2 cellular contexts compared by ENCODE assay signal in the genomic region with DNA sequence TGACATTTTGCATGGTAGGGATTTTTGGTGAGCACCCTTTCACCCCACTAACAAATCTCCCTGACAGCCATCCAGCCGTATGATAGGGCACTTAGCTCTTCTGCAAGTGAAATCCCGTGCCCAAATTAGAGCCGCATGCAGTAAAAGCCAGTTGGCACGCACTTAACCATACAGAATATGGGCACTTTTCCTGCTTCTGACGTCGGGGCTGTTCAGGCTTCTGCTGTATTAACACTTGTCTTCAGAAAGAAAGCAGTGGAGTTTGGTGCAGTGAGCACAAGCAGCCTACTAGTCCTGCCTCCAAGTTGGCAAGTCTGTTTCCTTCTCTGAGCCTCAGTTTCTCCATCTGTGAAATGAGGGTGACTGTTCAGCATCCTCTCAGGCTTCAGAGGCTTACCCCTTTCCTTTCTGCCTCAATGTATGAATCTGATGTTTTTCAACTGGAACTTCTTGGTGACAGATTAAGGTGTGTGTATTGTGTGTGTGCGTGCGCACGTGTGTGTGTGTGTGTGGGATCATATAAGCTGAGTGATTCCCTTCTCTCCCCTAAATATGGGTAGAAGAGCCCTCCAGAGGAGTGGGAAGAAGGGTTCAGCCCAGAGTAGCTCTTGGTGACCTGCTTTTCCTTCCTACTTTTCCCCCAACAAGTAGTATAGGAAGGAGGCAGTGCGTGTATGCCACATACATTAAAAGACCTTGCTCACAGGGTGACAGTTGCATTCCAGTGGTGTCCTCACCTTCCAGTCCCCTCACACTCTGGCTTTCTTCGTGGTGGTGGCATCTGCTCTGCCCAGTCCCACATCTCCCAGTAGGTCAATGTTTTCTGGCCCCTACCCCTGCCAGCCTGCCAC.
TF ChIP-seq lines count a peak whose summit lies in the region.

No MANE protein-coding gene starts in this region.

TF ChIP-seq in GM23338, 12 proteins besides CTCF, POLR2A, EP300 and RAD21 (continues in another document):
- TF ChIP-seq ZNF114 (CRISPR knock-in tag; IDR thresholded peaks at IDR 0.05) = no peak
- no peak for TF ChIP-seq EZH2 (IDR thresholded peaks at IDR 0.05; ENCODE audit: low read depth, unreplicated experiment)
- no peak for TF ChIP-seq JUNB (IDR thresholded peaks at IDR 0.05; ENCODE audit: unreplicated experiment)
- no peak for TF ChIP-seq ETS1 (IDR thresholded peaks at IDR 0.05)
- TF ChIP-seq EZH2phosphoT487 (IDR thresholded peaks at IDR 0.05; ENCODE audit: unreplicated experiment) = no peak
- no peak for TF ChIP-seq REST (IDR thresholded peaks at IDR 0.05; ENCODE audit: unreplicated experiment)
- TF ChIP-seq POLR2AphosphoS5 (IDR thresholded peaks at IDR 0.05; ENCODE audit: low read depth) = no peak
- TF ChIP-seq ZNF331 (CRISPR knock-in tag; IDR thresholded peaks at IDR 0.05; ENCODE audit: low read depth) = no peak
- TF ChIP-seq CREB1 (CRISPR knock-in tag; IDR thresholded peaks at IDR 0.05; ENCODE audit: low read depth) = no peak
- TF ChIP-seq STAT1 (IDR thresholded peaks at IDR 0.05; ENCODE audit: unreplicated experiment) = no peak

TF ChIP-seq in SK-N-SH, 30 proteins besides CTCF, POLR2A, EP300 and RAD21:
- TF ChIP-seq EZH2phosphoT487 (IDR thresholded peaks at IDR 0.05; ENCODE audit: borderline replicate concordance, low read depth) = peak; percentile 44; the same call in 1 of the 2 replicates
- no peak for TF ChIP-seq GATA2 (CRISPR knock-in tag; IDR thresholded peaks at IDR 0.05)
